Comparison of ENCODE assay signal across 17 cellular contexts in the genomic region with DNA sequence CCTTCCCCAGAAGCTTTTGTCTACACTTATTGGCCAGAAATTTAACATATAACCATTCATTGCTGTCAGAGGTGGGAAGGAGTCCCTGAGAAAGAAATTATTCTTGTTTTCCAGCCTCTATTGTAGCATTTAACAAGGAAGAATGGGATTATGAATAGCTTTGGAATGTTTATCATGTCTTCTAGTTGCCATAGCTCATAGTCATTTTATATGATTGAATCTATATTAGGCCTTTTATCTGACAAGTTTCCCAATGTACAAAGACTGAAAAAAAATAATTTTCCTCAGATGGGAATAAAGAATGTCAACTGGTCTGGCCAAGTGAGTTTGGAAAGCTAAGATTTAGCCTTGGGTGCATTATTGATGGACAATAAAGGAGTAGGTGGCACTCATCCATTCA. TPM values are rescaled to one million over a fixed set of nuclear protein-coding genes. Genes with fewer than 3 reads are reported as not detected.
DNase-seq lines count a peak whose midpoint lies in the region; TF ChIP-seq lines count a peak whose summit lies in the region.
"Had no signal": no experiment of that assay in that cellular context is flagged by ENCODE, and none has a peak within 500 bp of the region (broad histone marks: within the 10 kb centered on the region; RNA-seq: fewer than 3 reads in every experiment).

No MANE protein-coding gene starts in this region.

- H3K27me3 ChIP-seq in neutrophil (no peaks in the 10 kb centered on the region), ovary (no peaks in the 10 kb centered on the region), tibial nerve (no peaks in the 10 kb centered on the region)
- H3K27me3 ChIP-seq: adrenal gland, Peyer's patch had no signal

- TF ChIP-seq CTCF in neutrophil (IDR thresholded peaks at IDR 0.05), result no peak
- TF ChIP-seq CTCF in ovary (IDR thresholded peaks at IDR 0.05), result no peak
- no peak for TF ChIP-seq CTCF in tibial nerve (IDR thresholded peaks at IDR 0.05)

- no peaks in the 10 kb centered on the region for H3K9me3 ChIP-seq in KOPT-K1 (ENCODE audit: insufficient read depth, low read length, poor library complexity, severe bottlenecking)
- no peaks in the 10 kb centered on the region for H3K9me3 ChIP-seq in neutrophil
- H3K9me3 ChIP-seq in ovary, result no peaks in the 10 kb centered on the region
- no peaks in the 10 kb centered on the region for H3K9me3 ChIP-seq in tibial nerve
- H3K9me3 ChIP-seq: adrenal gland, Peyer's patch had no signal

- H3K4me3 ChIP-seq in neutrophil (ENCODE audit: low read depth in 1 of 2, low read length in 1 of 2) (no peak overlapping the region), ovary (no peak overlapping the region), tibial nerve (no peak overlapping the region)
- H3K4me3 ChIP-seq: adrenal gland, Peyer's patch had no signal

- H3K4me1 ChIP-seq in neutrophil (ENCODE audit: control insufficient read depth in 1 of 2, insufficient read depth in 1 of 2, low read depth in 1 of 2, low read length in 1 of 2) (peaks cover 87 to 100% of the 10 kb centered on the region in 2 experiments), ovary (ENCODE audit: insufficient read depth) (no peaks in the 10 kb centered on the region), tibial nerve (peaks cover 0 to 7% (median 0%) of the 10 kb centered on the region in 4 donors)
- H3K4me1 ChIP-seq: adrenal gland had no signal

- H3K36me3 ChIP-seq in KOPT-K1 (ENCODE audit: insufficient read depth, low read length) (peaks cover 11% of the 10 kb centered on the region), neutrophil (peaks cover 24% of the 10 kb centered on the region), ovary (no peaks in the 10 kb centered on the region), tibial nerve (no peaks in the 10 kb centered on the region)
- H3K36me3 ChIP-seq: adrenal gland, Peyer's patch had no signal

- TF ChIP-seq POLR2A in ovary (IDR thresholded peaks at IDR 0.05) (no peak), tibial nerve (IDR thresholded peaks at IDR 0.05) (no peak)

- H3K4me3 Mint-ChIP-seq in T-helper 2 cell treated with Interferon-gamma antibody and Interleukin-4, amounts not matched to agents 5 μg/mL and 100 μg/mL, for 36 hours, result peak overlapping the region; percentile 75
- H3K4me3 Mint-ChIP-seq in activated naive CD8-positive, alpha-beta T cell, result peak overlapping the region; percentile 61

- H3K27ac ChIP-seq in KOPT-K1 (ENCODE audit: low read depth, low read length, poor library complexity, severe bottlenecking) (peak overlapping the region; percentile 68), neutrophil (peak overlapping the region; percentile 97), ovary (no peak overlapping the region), tibial nerve (no peak overlapping the region)
- H3K27ac ChIP-seq: adrenal gland had no signal

- H3K36me3 Mint-ChIP-seq in T-helper 2 cell treated with Interferon-gamma antibody and Interleukin-4, amounts not matched to agents 5 μg/mL and 100 μg/mL, for 36 hours (ENCODE audit: low read depth), result peaks cover 66% of the 10 kb centered on the region
- peaks cover 23% of the 10 kb centered on the region for H3K36me3 Mint-ChIP-seq in activated naive CD8-positive, alpha-beta T cell

- no peaks in the 10 kb centered on the region for H3K27me3 Mint-ChIP-seq in T-helper 2 cell treated with Interferon-gamma antibody and Interleukin-4, amounts not matched to agents 5 μg/mL and 100 μg/mL, for 36 hours (ENCODE audit: low read depth)
- H3K27me3 Mint-ChIP-seq in activated naive CD8-positive, alpha-beta T cell, result no peaks in the 10 kb centered on the region

- TF ChIP-seq EP300 in ovary (IDR thresholded peaks at IDR 0.05) (no peak), tibial nerve (IDR thresholded peaks at IDR 0.05) (no peak)

- H3K4me1 Mint-ChIP-seq in T-helper 2 cell treated with Interferon-gamma antibody and Interleukin-4, amounts not matched to agents 5 μg/mL and 100 μg/mL, for 36 hours (ENCODE audit: low read depth), result peaks cover 79% of the 10 kb centered on the region
- H3K4me1 Mint-ChIP-seq in activated naive CD8-positive, alpha-beta T cell (ENCODE audit: low read depth), result peaks cover 85% of the 10 kb centered on the region

- no peak for DNase-seq in T-helper 2 cell treated with Interferon-gamma antibody and Interleukin-4, amounts not matched to agents 5 μg/mL and 100 μg/mL, for 36 hours (ENCODE audit: low spot score)
- DNase-seq in T-helper 2 cell, result no peak
- no peak for DNase-seq in SW 1271 (lab: John Stamatoyannopoulos, UW)
- DNase-seq in ovary, result no peak
- no peak for DNase-seq in tibial nerve (ENCODE audit: low spot score in 2 of 2)
- DNase-seq: 8988T; activated CD8-positive, alpha-beta memory T cell treated with anti-CD3 and anti-CD28 coated beads for 24 hours; adrenal gland; erythroblast; hypothalamus; KBM-7; NCI-H510A treated with DMSO at 0.1 percent for 48 hours; Peyer's patch; T-helper 9 cell had no signal

- intact Hi-C loops in ovary (cut with DNase I), result no loop called here

- peak overlapping the region; percentile 93 for H3K27ac Mint-ChIP-seq in T-helper 2 cell treated with Interferon-gamma antibody and Interleukin-4, amounts not matched to agents 5 μg/mL and 100 μg/mL, for 36 hours
- peak overlapping the region; percentile 96 for H3K27ac Mint-ChIP-seq in activated naive CD8-positive, alpha-beta T cell

- no peaks in the 10 kb centered on the region for H3K9me3 Mint-ChIP-seq in T-helper 2 cell treated with Interferon-gamma antibody and Interleukin-4, amounts not matched to agents 5 μg/mL and 100 μg/mL, for 36 hours
- no peaks in the 10 kb centered on the region for H3K9me3 Mint-ChIP-seq in activated naive CD8-positive, alpha-beta T cell (ENCODE audit: low read depth)

RNA-seq across cellular contexts. Expression of a gene that starts 28.3 kb away (rescaled TPM):
- 10 to 100 TPM in 1 of 7 donors, 1 to 10 TPM in 6; 4.5 to 17.5 (median 6.9) TPM for total RNA-seq in ovary
- 10 to 100 TPM in 1 of 2 donors, 1 to 10 TPM in 1; 1.9 to 16.4 TPM for polyA plus RNA-seq in ovary
- total RNA-seq in tibial nerve, result 10 to 100 TPM; 10.3 to 16.5 (median 13.6) TPM

Comparison
In these comparisons a context has a peak if more than half of its experiments do, and no peak if none do; other contexts are left out.
1. H3K27ac ChIP-seq: peak in KOPT-K1 (single experiment) and neutrophil (single experiment); none in ovary (0 of 2) and tibial nerve (0 of 4).